In genomic region chr6:53543341-53544010, GRCh38 we compare ENCODE assay signal across 8 cellular contexts. TPM values are rescaled to one million over a fixed set of nuclear protein-coding genes. Genes with fewer than 3 reads are reported as not detected.
DNase-seq lines count a peak whose midpoint lies in the region; ATAC-seq, FAIRE-seq and TF ChIP-seq lines count a peak whose summit lies in the region.

No MANE protein-coding gene starts in this region.

- H3K4me3 Mint-ChIP-seq in activated CD4-positive, alpha-beta T cell treated with anti-CD3 and anti-CD28 coated beads for 36 hours: peak overlapping the region; percentile 96
- H3K4me3 Mint-ChIP-seq in activated T-helper 1 cell treated with anti-CD3 and anti-CD28 coated beads, Interleukin-12 subunit alpha, Interleukin-12 subunit beta, Interleukin-2, Interleukin-4 antibody, amounts not matched to agents 30 ng/mL and 10 ng/mL and 1 ng/mL, durations not matched to agents 14 hours and 24 hours and 36 hours: peak overlapping the region; percentile 96

- FAIRE-seq in GM12891 (lab: Jason Lieb, UNC): no peak

- peaks cover 3% of the 10 kb centered on the region for H3K36me3 Mint-ChIP-seq in activated CD4-positive, alpha-beta T cell treated with anti-CD3 and anti-CD28 coated beads for 36 hours (ENCODE audit: low read depth)
- no peaks in the 10 kb centered on the region for H3K36me3 Mint-ChIP-seq in activated T-helper 1 cell treated with anti-CD3 and anti-CD28 coated beads, Interleukin-12 subunit alpha, Interleukin-12 subunit beta, Interleukin-2, Interleukin-4 antibody, amounts not matched to agents 30 ng/mL and 10 ng/mL and 1 ng/mL, durations not matched to agents 14 hours and 24 hours and 36 hours (ENCODE audit: low read depth)

- H3K9me3 ChIP-seq in iPS-20b (ENCODE audit: insufficient read depth, low read depth, low read length) (no peaks in the 10 kb centered on the region), testis (no peaks in the 10 kb centered on the region)

- 0 to 7% methylated on average over 3 of the region's 3 CpGs for WGBS in testis, 2 donors

- CTCF ChIA-PET in activated CD4-positive, alpha-beta T cell treated with anti-CD3 and anti-CD28 coated beads for 36 hours (lab: Charles Lee): interaction anchor here (1.0 to 2.4 kb wide), 6 partner anchors 9 to 241 kb away, joined by 3 to 9 read pairs (median 4); no protein-coding TSS in a partner anchor

- ATAC-seq in activated CD4-positive, alpha-beta T cell treated with anti-CD3 and anti-CD28 coated beads for 36 hours: no peak

- H3K27me3 Mint-ChIP-seq in activated CD4-positive, alpha-beta T cell treated with anti-CD3 and anti-CD28 coated beads for 36 hours: peaks cover 6% of the 10 kb centered on the region
- peaks cover 10% of the 10 kb centered on the region for H3K27me3 Mint-ChIP-seq in activated T-helper 1 cell treated with anti-CD3 and anti-CD28 coated beads, Interleukin-12 subunit alpha, Interleukin-12 subunit beta, Interleukin-2, Interleukin-4 antibody, amounts not matched to agents 30 ng/mL and 10 ng/mL and 1 ng/mL, durations not matched to agents 14 hours and 24 hours and 36 hours (ENCODE audit: insufficient read depth)

- TF ChIP-seq POLR2A in testis (IDR thresholded peaks at IDR 0.05): no peak
- no peak for TF ChIP-seq POLR2A in GM12891 (IDR thresholded peaks at IDR 0.05; ENCODE audit: low read depth, low read length)

- H3K27me3 ChIP-seq in iPS-20b (ENCODE audit: insufficient read depth, low read length) (peaks cover 25% of the 10 kb centered on the region), testis (no peaks in the 10 kb centered on the region)

- peak overlapping the region; percentile 91 for H3K9ac ChIP-seq in iPS-20b (ENCODE audit: low read depth, low read length)

- H3K27ac ChIP-seq in iPS-20b (ENCODE audit: low read length) (no peak overlapping the region), testis (peak overlapping the region; percentile 12 to 85)

- H3K9me3 Mint-ChIP-seq in activated CD4-positive, alpha-beta T cell treated with anti-CD3 and anti-CD28 coated beads for 36 hours (ENCODE audit: low read depth): no peaks in the 10 kb centered on the region
- H3K9me3 Mint-ChIP-seq in activated T-helper 1 cell treated with anti-CD3 and anti-CD28 coated beads, Interleukin-12 subunit alpha, Interleukin-12 subunit beta, Interleukin-2, Interleukin-4 antibody, amounts not matched to agents 30 ng/mL and 10 ng/mL and 1 ng/mL, durations not matched to agents 14 hours and 24 hours and 36 hours: no peaks in the 10 kb centered on the region

- peaks cover 13% of the 10 kb centered on the region; the same call in 1 of the 2 replicates for H3K4me1 ChIP-seq in iPS-20b (ENCODE audit: insufficient read depth, low read length)
- peaks cover 16% of the 10 kb centered on the region for H3K4me1 ChIP-seq in testis

- intact Hi-C loops in activated CD4-positive, alpha-beta T cell treated with anti-CD3 and anti-CD28 coated beads for 36 hours (cut with DNase I, micrococcal nuclease): loop anchor here (1.0 to 10.0 kb wide), 10 partner anchors 50 to 969 kb away; partner anchors contain the start of genes FBXO9 (in 2 of the 2), GSTA4 (in 2 of the 2), LRRC1 (in 1 of the 2) and TRAM2 (in 1 of the 2)
- intact Hi-C loops in activated T-helper 1 cell treated with anti-CD3 and anti-CD28 coated beads, Interleukin-12 subunit alpha, Interleukin-12 subunit beta, Interleukin-2, Interleukin-4 antibody, amounts not matched to agents 30 ng/mL and 10 ng/mL and 1 ng/mL, durations not matched to agents 14 hours and 24 hours and 36 hours (cut with micrococcal nuclease): loop anchor here (1.0 to 10.0 kb wide), 5 partner anchors 50 to 1259 kb away; partner anchors contain the start of genes EFHC1, GSTA4, MCM3 and PAQR8
- intact Hi-C loops in testis (cut with DNase I; ENCODE audit: low total_unique reads): no loop called here

- POLR2A ChIA-PET in activated CD4-positive, alpha-beta T cell treated with anti-CD3 and anti-CD28 coated beads for 36 hours (lab: Charles Lee): interaction anchor here (2.8 kb wide), 1 partner anchor 36 kb away, joined by 13 read pairs; no protein-coding TSS in a partner anchor

- TF ChIP-seq CTCF in testis (IDR thresholded peaks at IDR 0.05): no peak

- peaks cover 58% of the 10 kb centered on the region for H3K4me1 Mint-ChIP-seq in activated CD4-positive, alpha-beta T cell treated with anti-CD3 and anti-CD28 coated beads for 36 hours
- H3K4me1 Mint-ChIP-seq in activated T-helper 1 cell treated with anti-CD3 and anti-CD28 coated beads, Interleukin-12 subunit alpha, Interleukin-12 subunit beta, Interleukin-2, Interleukin-4 antibody, amounts not matched to agents 30 ng/mL and 10 ng/mL and 1 ng/mL, durations not matched to agents 14 hours and 24 hours and 36 hours (ENCODE audit: low read depth): peaks cover 47% of the 10 kb centered on the region

- DNase-seq in activated CD4-positive, alpha-beta T cell treated with anti-CD3 and anti-CD28 coated beads for 36 hours: no peak
- no peak for DNase-seq in activated CD4-positive, alpha-beta T cell treated with anti-CD3 and anti-CD28 coated beads, Interleukin-2, amount 50 U/mL, for 4 hours
- DNase-seq in activated T-helper 1 cell treated with anti-CD3 and anti-CD28 coated beads, Interleukin-12 subunit alpha, Interleukin-12 subunit beta, Interleukin-2, Interleukin-4 antibody, amounts not matched to agents 30 ng/mL and 10 ng/mL and 1 ng/mL, durations not matched to agents 14 hours and 24 hours and 36 hours (ENCODE audit: low spot score): no peak
- no peak for DNase-seq in testis
- no peak for DNase-seq in NCI-H226
- DNase-seq in cortex of kidney (lab: John Stamatoyannopoulos, UW): no peak
- no peak for DNase-seq in GM12891 (ENCODE audit: insufficient read length, low spot score)

- H3K4me3 ChIP-seq in iPS-20b (ENCODE audit: low read length): peak overlapping the region; percentile 80
- H3K4me3 ChIP-seq in testis: peak overlapping the region; percentile 85 to 88

- H3K36me3 ChIP-seq in iPS-20b (ENCODE audit: insufficient read depth, low read depth, low read length) (peaks cover 19% of the 10 kb centered on the region; the same call in 1 of the 2 replicates), testis (ENCODE audit: low read depth, missing control alignments) (no peaks in the 10 kb centered on the region)

- peak overlapping the region; percentile 94 for H3K27ac Mint-ChIP-seq in activated CD4-positive, alpha-beta T cell treated with anti-CD3 and anti-CD28 coated beads for 36 hours
- H3K27ac Mint-ChIP-seq in activated T-helper 1 cell treated with anti-CD3 and anti-CD28 coated beads, Interleukin-12 subunit alpha, Interleukin-12 subunit beta, Interleukin-2, Interleukin-4 antibody, amounts not matched to agents 30 ng/mL and 10 ng/mL and 1 ng/mL, durations not matched to agents 14 hours and 24 hours and 36 hours: peak overlapping the region; percentile 92

TF ChIP-seq in GM12891, 5 proteins besides CTCF, POLR2A, EP300 and RAD21:
- TF ChIP-seq POLR2AphosphoS5 (IDR thresholded peaks at IDR 0.05; ENCODE audit: low read depth, low read length) (no peak), PAX5 (IDR thresholded peaks at IDR 0.05; ENCODE audit: insufficient read depth, low read length, severe bottlenecking) (no peak)
TF ChIP-seq in GM12891: peak in this region for 0.

RNA-seq across cellular contexts. Expression of gene GCLC, which starts 1.4 kb away (rescaled TPM):
- 10 to 100 TPM; 18.2 to 23.5 TPM for total RNA-seq in activated CD4-positive, alpha-beta T cell treated with anti-CD3 and anti-CD28 coated beads for 36 hours
- total RNA-seq in activated T-helper 1 cell treated with anti-CD3 and anti-CD28 coated beads, Interleukin-12 subunit alpha, Interleukin-12 subunit beta, Interleukin-2, Interleukin-4 antibody, amounts not matched to agents 30 ng/mL and 10 ng/mL and 1 ng/mL, durations not matched to agents 14 hours and 24 hours and 36 hours: 26.1 and 28.9 TPM in 2 replicates
- 10 to 100 TPM; 37.6 to 44.4 TPM for total RNA-seq in testis
- polyA plus RNA-seq in testis (ENCODE audit: insufficient read depth, low read depth, low replicate concordance): 20.1 TPM
- polyA plus RNA-seq in GM12891 (2012; ENCODE audit: low read depth, missing spikeins): 4.1 TPM
